Comparison of ENCODE assay signal across 19 cellular contexts in the genomic region with DNA sequence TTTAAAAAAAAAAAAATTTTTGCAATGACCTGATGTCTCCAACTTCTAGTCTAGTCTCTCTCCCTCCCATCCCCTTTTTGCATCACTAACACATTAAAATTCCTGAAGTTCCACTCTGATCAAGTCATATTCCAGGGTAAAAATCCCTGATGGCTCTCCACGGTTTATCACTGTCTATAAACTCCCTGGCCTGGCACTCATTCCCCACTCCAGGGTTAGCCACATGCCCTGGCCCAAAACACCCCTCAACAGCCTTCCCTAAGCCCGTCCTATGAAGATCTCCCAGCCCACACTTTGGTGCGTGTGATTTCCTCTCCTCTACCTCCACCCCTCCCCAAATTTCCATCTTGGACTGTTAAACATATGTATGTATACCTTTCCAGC.
DNase-seq lines count a peak whose midpoint lies in the region; ATAC-seq and TF ChIP-seq lines count a peak whose summit lies in the region.
"Had no signal": no experiment of that assay in that cellular context is flagged by ENCODE, and none has a peak within 500 bp of the region (broad histone marks: within the 10 kb centered on the region; RNA-seq: fewer than 3 reads in every experiment).

No MANE protein-coding gene starts in this region.

- H3K4me3 ChIP-seq in AG10803 (ENCODE audit: low read length), result no peak overlapping the region
- H3K4me3 ChIP-seq in CD8-positive, alpha-beta memory T cell (ENCODE audit: low read length), result no peak overlapping the region
- H3K4me3 ChIP-seq: ascending aorta, thyroid gland had no signal

- H3K27ac Mint-ChIP-seq in chondrocyte (ENCODE audit: unreplicated experiment) (peak overlapping the region; percentile 84), nephron (peak overlapping the region; percentile 75 to 89 (median 87))
- no peak overlapping the region for H3K27ac Mint-ChIP-seq in CD8-positive, alpha-beta memory T cell
- no peak overlapping the region for H3K27ac Mint-ChIP-seq in activated T-helper 17 cell treated with anti-CD3 and anti-CD28 coated beads, Interleukin-2, amount 50 U/mL, for 72 hours
- no peak overlapping the region for H3K27ac Mint-ChIP-seq in stimulated activated effector memory CD8-positive, alpha-beta T cell treated with anti-CD3 and anti-CD28 coated beads, Interleukin-12 subunit alpha, Interleukin-12 subunit beta, amount 100 ng/mL, for 72 hours
- H3K27ac Mint-ChIP-seq: activated CD8-positive, alpha-beta T cell treated with anti-CD3 and anti-CD28 coated beads, Interleukin-2, amount 10 ng/mL, durations not matched to agents 7 days and 5 days had no signal

- H3K36me3 Mint-ChIP-seq in chondrocyte (ENCODE audit: low read depth), result peaks cover 5% of the 10 kb centered on the region
- H3K36me3 Mint-ChIP-seq in nephron (ENCODE audit: low read depth), result no peaks in the 10 kb centered on the region
- H3K36me3 Mint-ChIP-seq in CD8-positive, alpha-beta memory T cell, result peaks cover 0 to 8% (median 8%) of the 10 kb centered on the region in 3 donors
- no peaks in the 10 kb centered on the region for H3K36me3 Mint-ChIP-seq in activated T-helper 17 cell treated with anti-CD3 and anti-CD28 coated beads, Interleukin-2, amount 50 U/mL, for 72 hours (ENCODE audit: low read depth)
- H3K36me3 Mint-ChIP-seq in stimulated activated effector memory CD8-positive, alpha-beta T cell treated with anti-CD3 and anti-CD28 coated beads, Interleukin-12 subunit alpha, Interleukin-12 subunit beta, amount 100 ng/mL, for 72 hours, result no peaks in the 10 kb centered on the region

- ATAC-seq in activated T-helper 17 cell treated with anti-CD3 and anti-CD28 coated beads, Interleukin-2, amount 50 U/mL, for 72 hours (replicated peaks), result no peak
- no peak for ATAC-seq in stimulated activated effector memory CD8-positive, alpha-beta T cell treated with anti-CD3 and anti-CD28 coated beads, Interleukin-12 subunit alpha, Interleukin-12 subunit beta, amount 100 ng/mL, for 72 hours
- ATAC-seq in HG03432 (IDR thresholded peaks at IDR 0.05; ENCODE audit: unreplicated experiment), result no peak
- ATAC-seq: activated CD8-positive, alpha-beta T cell treated with anti-CD3 and anti-CD28 coated beads, Interleukin-2, amount 10 ng/mL, durations not matched to agents 7 days and 5 days; left lobe of liver had no signal

- H3K27me3 ChIP-seq in CD8-positive, alpha-beta memory T cell (ENCODE audit: insufficient read depth, low read length, poor library complexity, severe bottlenecking), result no peaks in the 10 kb centered on the region
- H3K27me3 ChIP-seq: ascending aorta, thyroid gland had no signal

- no peak overlapping the region for H3K4me3 Mint-ChIP-seq in chondrocyte (ENCODE audit: unreplicated experiment)
- H3K4me3 Mint-ChIP-seq in nephron, result no peak overlapping the region
- H3K4me3 Mint-ChIP-seq in CD8-positive, alpha-beta memory T cell, result no peak overlapping the region
- no peak overlapping the region for H3K4me3 Mint-ChIP-seq in activated T-helper 17 cell treated with anti-CD3 and anti-CD28 coated beads, Interleukin-2, amount 50 U/mL, for 72 hours
- H3K4me3 Mint-ChIP-seq in stimulated activated effector memory CD8-positive, alpha-beta T cell treated with anti-CD3 and anti-CD28 coated beads, Interleukin-12 subunit alpha, Interleukin-12 subunit beta, amount 100 ng/mL, for 72 hours, result no peak overlapping the region
- H3K4me3 Mint-ChIP-seq: activated CD8-positive, alpha-beta T cell treated with anti-CD3 and anti-CD28 coated beads, Interleukin-2, amount 10 ng/mL, durations not matched to agents 7 days and 5 days had no signal

- CTCF ChIA-PET in CD8-positive, alpha-beta memory T cell (lab: Charles Lee), result interaction anchor here (1.2 kb wide), 1 partner anchor 10 kb away, joined by 4 read pairs; no protein-coding TSS in a partner anchor

- POLR2A ChIA-PET in CD8-positive, alpha-beta memory T cell (lab: Charles Lee), result no interaction called here

- H3K9me3 ChIP-seq in CD8-positive, alpha-beta memory T cell (ENCODE audit: low read length), result no peaks in the 10 kb centered on the region
- H3K9me3 ChIP-seq: ascending aorta, thyroid gland had no signal

- H3K4me1 Mint-ChIP-seq in chondrocyte (ENCODE audit: low read depth), result peaks cover 35% of the 10 kb centered on the region
- peaks cover 37% of the 10 kb centered on the region for H3K4me1 Mint-ChIP-seq in nephron
- H3K4me1 Mint-ChIP-seq in CD8-positive, alpha-beta memory T cell, result peaks cover 8 to 13% (median 10%) of the 10 kb centered on the region in 3 donors
- H3K4me1 Mint-ChIP-seq in activated T-helper 17 cell treated with anti-CD3 and anti-CD28 coated beads, Interleukin-2, amount 50 U/mL, for 72 hours, result no peaks in the 10 kb centered on the region
- peaks cover 13% of the 10 kb centered on the region for H3K4me1 Mint-ChIP-seq in stimulated activated effector memory CD8-positive, alpha-beta T cell treated with anti-CD3 and anti-CD28 coated beads, Interleukin-12 subunit alpha, Interleukin-12 subunit beta, amount 100 ng/mL, for 72 hours

- H3K36me3 ChIP-seq in CD8-positive, alpha-beta memory T cell (ENCODE audit: insufficient read depth, low read length), result no peaks in the 10 kb centered on the region
- H3K36me3 ChIP-seq: ascending aorta, thyroid gland had no signal

- DNase-seq in AG10803 (ENCODE audit: low read depth) (peak; percentile 61), LoVo (ENCODE audit: low spot score) (peak; percentile 41), chondrocyte (ENCODE audit: low spot score) (no peak)
- no peak for DNase-seq in CD8-positive, alpha-beta memory T cell
- DNase-seq in stimulated activated effector memory CD8-positive, alpha-beta T cell treated with anti-CD3 and anti-CD28 coated beads, Interleukin-12 subunit alpha, Interleukin-12 subunit beta, amount 100 ng/mL, for 72 hours (ENCODE audit: low spot score in 2 of 2), result no peak
- DNase-seq: activated CD8-positive, alpha-beta T cell treated with anti-CD3 and anti-CD28 coated beads, Interleukin-2, amount 10 ng/mL, durations not matched to agents 7 days and 5 days; activated effector memory CD4-positive, alpha-beta T cell treated with Interleukin-2 at 50 U/mL for 16 hours; AML-193; DMS 273 treated with DMSO at 0.1 percent for 48 hours; hypothalamus; NCI-H1092; Right ventricle myocardium superior; stimulated activated CD4-positive, alpha-beta T cell treated with anti-CD3 and anti-CD28 coated beads, Interleukin-2, amount 100 ng/mL, for 24 hours; thyroid gland had no signal

- H3K9me3 Mint-ChIP-seq in chondrocyte (ENCODE audit: low read depth), result peaks cover 5% of the 10 kb centered on the region
- peaks cover 6% of the 10 kb centered on the region for H3K9me3 Mint-ChIP-seq in nephron
- no peaks in the 10 kb centered on the region for H3K9me3 Mint-ChIP-seq in CD8-positive, alpha-beta memory T cell
- no peaks in the 10 kb centered on the region for H3K9me3 Mint-ChIP-seq in activated T-helper 17 cell treated with anti-CD3 and anti-CD28 coated beads, Interleukin-2, amount 50 U/mL, for 72 hours
- no peaks in the 10 kb centered on the region for H3K9me3 Mint-ChIP-seq in stimulated activated effector memory CD8-positive, alpha-beta T cell treated with anti-CD3 and anti-CD28 coated beads, Interleukin-12 subunit alpha, Interleukin-12 subunit beta, amount 100 ng/mL, for 72 hours

- H3K27ac ChIP-seq in CD8-positive, alpha-beta memory T cell (ENCODE audit: low read depth, low read length), result no peak overlapping the region
- H3K27ac ChIP-seq: ascending aorta, thyroid gland had no signal

- no peak for TF ChIP-seq CTCF in AG10803 (conservative IDR thresholded peaks at IDR 0.05; ENCODE audit: low read length)
- TF ChIP-seq CTCF in chondrocyte (IDR thresholded peaks at IDR 0.05), result no peak
- TF ChIP-seq CTCF in nephron (IDR thresholded peaks at IDR 0.05; ENCODE audit: unreplicated experiment in 3 of 3), result no peak

- H3K4me1 ChIP-seq in CD8-positive, alpha-beta memory T cell (ENCODE audit: insufficient read depth, low read length), result peaks cover 7% of the 10 kb centered on the region
- H3K4me1 ChIP-seq: ascending aorta, thyroid gland had no signal

- H3K27me3 Mint-ChIP-seq in chondrocyte (ENCODE audit: low read depth), result no peaks in the 10 kb centered on the region
- H3K27me3 Mint-ChIP-seq in nephron (ENCODE audit: low read depth), result no peaks in the 10 kb centered on the region
- H3K27me3 Mint-ChIP-seq in CD8-positive, alpha-beta memory T cell, result peaks cover 0 to 1% of the 10 kb centered on the region in 2 donors
- no peaks in the 10 kb centered on the region for H3K27me3 Mint-ChIP-seq in activated T-helper 17 cell treated with anti-CD3 and anti-CD28 coated beads, Interleukin-2, amount 50 U/mL, for 72 hours

Comparison
In these comparisons a context has a peak if more than half of its experiments do, and no peak if none do; other contexts are left out.
1. DNase-seq: peak in AG10803 (single experiment) and LoVo (single experiment); none in chondrocyte (single experiment), CD8-positive, alpha-beta memory T cell (0 of 5) and stimulated activated effector memory CD8-positive, alpha-beta T cell treated with anti-CD3 and anti-CD28 coated beads, Interleukin-12 subunit alpha, Interleukin-12 subunit beta, amount 100 ng/mL, for 72 hours (0 of 2).
2. H3K27ac Mint-ChIP-seq: peak in chondrocyte (single experiment) and nephron (3 of 3); none in CD8-positive, alpha-beta memory T cell (0 of 8), activated T-helper 17 cell treated with anti-CD3 and anti-CD28 coated beads, Interleukin-2, amount 50 U/mL, for 72 hours (single experiment) and stimulated activated effector memory CD8-positive, alpha-beta T cell treated with anti-CD3 and anti-CD28 coated beads, Interleukin-12 subunit alpha, Interleukin-12 subunit beta, amount 100 ng/mL, for 72 hours (single experiment).